Comparison of ENCODE assay signal across 9 cellular contexts in the genomic region with DNA sequence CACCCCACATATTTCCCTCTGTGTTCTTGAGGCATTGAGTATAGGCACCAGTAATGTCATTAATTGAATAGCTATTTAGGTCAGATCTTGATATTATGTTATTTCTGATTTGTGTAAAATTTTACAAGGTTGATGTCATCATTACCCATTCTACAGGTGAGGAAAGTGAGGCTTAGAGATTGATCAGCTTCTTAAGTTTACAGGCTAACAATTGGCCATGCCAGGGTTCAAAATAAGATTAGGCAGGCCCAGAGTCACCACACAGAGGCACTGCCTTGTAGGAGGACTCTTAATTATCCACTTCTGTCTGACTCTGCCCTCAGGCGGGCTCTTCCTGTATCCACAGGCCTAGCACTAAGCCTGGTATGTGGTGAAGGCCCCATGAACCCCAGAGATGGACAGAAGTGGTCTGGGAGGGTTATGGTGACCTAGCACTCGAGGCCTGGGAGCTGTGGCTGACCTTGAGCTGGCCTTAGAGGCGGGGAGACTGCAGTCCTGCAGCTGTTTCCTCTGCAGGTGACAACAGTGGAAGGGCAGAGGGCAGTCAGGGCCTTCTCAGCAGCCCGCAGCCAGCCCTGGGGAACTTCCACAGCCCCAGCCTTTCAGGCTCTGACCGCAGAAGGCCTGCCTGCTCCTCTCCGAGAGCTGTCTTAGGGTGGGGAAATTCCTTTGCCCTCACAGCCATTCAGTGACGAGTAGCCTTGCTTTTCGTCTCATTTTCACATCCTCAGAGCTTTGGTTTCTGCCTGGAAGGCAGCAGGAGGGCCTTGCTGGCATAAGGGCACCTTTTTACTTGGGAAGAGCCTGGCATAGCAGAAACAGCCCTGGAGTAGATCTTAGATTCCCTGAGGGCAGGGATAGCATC. TPM values are rescaled to one million over a fixed set of nuclear protein-coding genes. Genes with fewer than 3 reads are reported as not detected.
DNase-seq lines count a peak whose midpoint lies in the region; ATAC-seq and TF ChIP-seq lines count a peak whose summit lies in the region.
"Had no signal": no experiment of that assay in that cellular context is flagged by ENCODE, and none has a peak within 500 bp of the region (broad histone marks: within the 10 kb centered on the region; RNA-seq: fewer than 3 reads in every experiment).

No MANE protein-coding gene starts in this region.

- no peak overlapping the region for H3K4me3 Mint-ChIP-seq in CD14-positive monocyte
- H3K4me3 Mint-ChIP-seq: nephron had no signal

- peaks cover 0 to 2% (median 0%) of the 10 kb centered on the region in 7 donors for H3K9me3 Mint-ChIP-seq in CD14-positive monocyte
- H3K9me3 Mint-ChIP-seq: nephron had no signal

- H3K4me1 Mint-ChIP-seq in CD14-positive monocyte, result peaks cover 7% of the 10 kb centered on the region
- H3K4me1 Mint-ChIP-seq: nephron had no signal

- no peak for TF ChIP-seq CTCF in CD14-positive monocyte (IDR thresholded peaks at IDR 0.05)

- peak overlapping the region in 4 of 7 donors; percentile 16 to 54 (median 44) for H3K27ac Mint-ChIP-seq in CD14-positive monocyte
- H3K27ac Mint-ChIP-seq: nephron had no signal

- intact Hi-C loops in CD14-positive monocyte (cut with micrococcal nuclease), result no loop called here

- DNase-seq in CD14-positive monocyte (ENCODE audit: low spot score), result no peak
- DNase-seq in activated gamma-delta T cell treated with anti-CD3 and anti-CD28 coated beads, Interleukin-2, amount 50 U/mL, for 16 hours (ENCODE audit: low read depth), result peak; percentile 35
- peak in 2 of 3 donors; percentile 13 to 25 for DNase-seq in stimulated activated CD4-positive, alpha-beta T cell treated with anti-CD3 and anti-CD28 coated beads, TNF-alpha, amount 100 ng/mL, for 1 hour (ENCODE audit: low read depth in 3 of 3, low spot score in 1 of 3)
- DNase-seq in NCI-H1694 treated with DMSO at 0.1 percent for 48 hours (lab: John Stamatoyannopoulos, UW), result no peak
- no peak for DNase-seq in glomerular visceral epithelial cell (ENCODE audit: extremely low spot score)
- DNase-seq in NCI-H446 (lab: John Stamatoyannopoulos, UW), result no peak

- peaks cover 0 to 8% (median 2%) of the 10 kb centered on the region in 3 donors for H3K27me3 Mint-ChIP-seq in CD14-positive monocyte (ENCODE audit: low read depth in 3 of 3)

- peaks cover 56 to 84% of the 10 kb centered on the region in 2 donors for H3K36me3 Mint-ChIP-seq in CD14-positive monocyte

- peak; percentile 98 for ATAC-seq in GM19463 (IDR thresholded peaks at IDR 0.05; ENCODE audit: unreplicated experiment)
- peak; percentile 79 for ATAC-seq in HG03521 (IDR thresholded peaks at IDR 0.05; ENCODE audit: unreplicated experiment)

RNA-seq across cellular contexts. Expression of gene ZDHHC18, which starts 12.2 kb away (rescaled TPM):
- 1 to 10 TPM; 3.1 to 6.0 TPM for polyA plus RNA-seq in CD14-positive monocyte

RNA-seq across cellular contexts. Expression of gene SFN, which starts 24.2 kb away (rescaled TPM):
- polyA plus RNA-seq in CD14-positive monocyte, result not detected

RNA-seq across cellular contexts. Expression of gene PIGV, which starts 51.0 kb away (rescaled TPM):
- polyA plus RNA-seq in CD14-positive monocyte, result 1 to 10 TPM; 8.3 to 9.5 TPM

RNA-seq across cellular contexts. Expression of gene GPN2, which starts 51.4 kb away (rescaled TPM):
- 10 to 100 TPM in 1 of 2 donors, 1 to 10 TPM in 1; 9.6 to 15.9 TPM for polyA plus RNA-seq in CD14-positive monocyte

Comparison
In these comparisons a context has a peak if more than half of its experiments do, and no peak if none do; other contexts are left out.
1. DNase-seq: peak in activated gamma-delta T cell treated with anti-CD3 and anti-CD28 coated beads, Interleukin-2, amount 50 U/mL, for 16 hours (single experiment) and stimulated activated CD4-positive, alpha-beta T cell treated with anti-CD3 and anti-CD28 coated beads, TNF-alpha, amount 100 ng/mL, for 1 hour (2 of 3); none in CD14-positive monocyte (single experiment), NCI-H1694 treated with DMSO at 0.1 percent for 48 hours (single experiment), glomerular visceral epithelial cell (single experiment) and NCI-H446 (0 of 2).